19 cellular contexts compared by ENCODE assay signal in genomic region chr9:76676857-76677256, GRCh38.
DNase-seq lines count a peak whose midpoint lies in the region; ATAC-seq, FAIRE-seq and TF ChIP-seq lines count a peak whose summit lies in the region.
"Had no signal": no experiment of that assay in that cellular context is flagged by ENCODE, and none has a peak within 500 bp of the region (broad histone marks: within the 10 kb centered on the region; RNA-seq: fewer than 3 reads in every experiment).

No MANE protein-coding gene starts in this region.

- no peak for TF ChIP-seq POLR2A in endothelial cell of umbilical vein (IDR thresholded peaks at IDR 0.05; ENCODE audit: low read depth, low read length)

- no peak for TF ChIP-seq CTCF in endothelial cell of umbilical vein (IDR thresholded peaks at IDR 0.05; ENCODE audit: extremely low read depth in 1 of 2, insufficient read depth in 1 of 2, low read depth in 1 of 2, low read length in 2 of 2)

- H3K36me3 Mint-ChIP-seq in activated CD8-positive, alpha-beta memory T cell treated with anti-CD3 and anti-CD28 coated beads, Interleukin-2, amount 10 ng/mL, durations not matched to agents 7 days and 5 days: no peaks in the 10 kb centered on the region
- H3K36me3 Mint-ChIP-seq in activated T-helper 17 cell treated with anti-CD3 and anti-CD28 coated beads, Interleukin-2, amount 50 U/mL, for 72 hours (ENCODE audit: low read depth): no peaks in the 10 kb centered on the region
- H3K36me3 Mint-ChIP-seq: memory B cell; natural killer cell treated with Interleukin-12 subunit alpha and Interleukin-12 subunit beta and Interleukin-15 and Interleukin-18, amount 100 ng/mL, for 72 hours had no signal

- BruUV-seq in endothelial cell of umbilical vein (replicated peaks; lab: Mats Ljungman, UMichigan): no TSS peak

- no peaks in the 10 kb centered on the region for H3K79me2 ChIP-seq in endothelial cell of umbilical vein (ENCODE audit: control insufficient read depth, insufficient read depth, low read length)

- H3K9me3 Mint-ChIP-seq in activated CD8-positive, alpha-beta memory T cell treated with anti-CD3 and anti-CD28 coated beads, Interleukin-2, amount 10 ng/mL, durations not matched to agents 7 days and 5 days (ENCODE audit: low read depth): no peaks in the 10 kb centered on the region
- H3K9me3 Mint-ChIP-seq in activated T-helper 17 cell treated with anti-CD3 and anti-CD28 coated beads, Interleukin-2, amount 50 U/mL, for 72 hours: no peaks in the 10 kb centered on the region
- H3K9me3 Mint-ChIP-seq: natural killer cell treated with Interleukin-12 subunit alpha and Interleukin-12 subunit beta and Interleukin-15 and Interleukin-18, amount 100 ng/mL, for 72 hours; stimulated activated naive CD8-positive, alpha-beta T cell treated with anti-CD3 and anti-CD28 coated beads, Interleukin-15, Interleukin-2, amounts not matched to agents 100 ng/mL and 50 ng/mL, for 24 hours had no signal

- ATAC-seq in activated CD8-positive, alpha-beta memory T cell treated with anti-CD3 and anti-CD28 coated beads, Interleukin-2, amount 10 ng/mL, durations not matched to agents 7 days and 5 days: no peak
- no peak for ATAC-seq in activated T-helper 17 cell treated with anti-CD3 and anti-CD28 coated beads, Interleukin-2, amount 50 U/mL, for 72 hours (replicated peaks)
- no peak for ATAC-seq in GM19455 (IDR thresholded peaks at IDR 0.05; ENCODE audit: unreplicated experiment)
- ATAC-seq: foreskin keratinocyte; natural killer cell treated with Interleukin-12 subunit alpha and Interleukin-12 subunit beta and Interleukin-15 and Interleukin-18, amount 100 ng/mL, for 72 hours had no signal

- intact Hi-C loops in endothelial cell of umbilical vein (cut with micrococcal nuclease): loop anchor here (1.0 to 2.0 kb wide), 5 partner anchors 11 to 40 kb away; no protein-coding TSS in a partner anchor

- H3K4me2 ChIP-seq in endothelial cell of umbilical vein (ENCODE audit: insufficient read depth, low read length): peak overlapping the region; percentile 92

- H3K4me3 ChIP-seq in endothelial cell of umbilical vein (replicated peaks in 1 of 3; ENCODE audit: insufficient read depth in 1 of 3, low read depth in 1 of 3, low read length in 3 of 3): peak overlapping the region in 1 of 3 experiments; percentile 46
- H3K4me3 ChIP-seq: coronary artery, sigmoid colon, tibial nerve had no signal

- no peaks in the 10 kb centered on the region for H3K27me3 ChIP-seq in endothelial cell of umbilical vein (ENCODE audit: control insufficient read depth in 2 of 2, insufficient read depth in 2 of 2, low read length in 2 of 2)
- H3K27me3 ChIP-seq: foreskin keratinocyte, sigmoid colon, tibial nerve had no signal

- no peak overlapping the region for H3K4me3 Mint-ChIP-seq in activated CD8-positive, alpha-beta memory T cell treated with anti-CD3 and anti-CD28 coated beads, Interleukin-2, amount 10 ng/mL, durations not matched to agents 7 days and 5 days
- H3K4me3 Mint-ChIP-seq in activated T-helper 17 cell treated with anti-CD3 and anti-CD28 coated beads, Interleukin-2, amount 50 U/mL, for 72 hours: no peak overlapping the region
- H3K4me3 Mint-ChIP-seq: memory B cell; natural killer cell treated with Interleukin-12 subunit alpha and Interleukin-12 subunit beta and Interleukin-15 and Interleukin-18, amount 100 ng/mL, for 72 hours; stimulated activated naive CD8-positive, alpha-beta T cell treated with anti-CD3 and anti-CD28 coated beads, Interleukin-15, Interleukin-2, amounts not matched to agents 100 ng/mL and 50 ng/mL, for 24 hours had no signal

- H3K9me1 ChIP-seq in endothelial cell of umbilical vein (replicated peaks; ENCODE audit: control insufficient read depth, extremely low read depth, insufficient read depth, low read length): no peaks in the 10 kb centered on the region

- dilution Hi-C loops in endothelial cell of umbilical vein (cut with MboI; ENCODE audit: extremely low pct_ligation_motif_present, low sequenced_read_pairs): no loop called here

- peak overlapping the region; percentile 96 for H3K27ac ChIP-seq in endothelial cell of umbilical vein (ENCODE audit: insufficient read depth, low read depth, low read length)
- H3K27ac ChIP-seq: foreskin keratinocyte, tibial nerve had no signal

- H3K27ac Mint-ChIP-seq in activated CD8-positive, alpha-beta memory T cell treated with anti-CD3 and anti-CD28 coated beads, Interleukin-2, amount 10 ng/mL, durations not matched to agents 7 days and 5 days: no peak overlapping the region
- H3K27ac Mint-ChIP-seq in activated T-helper 17 cell treated with anti-CD3 and anti-CD28 coated beads, Interleukin-2, amount 50 U/mL, for 72 hours: no peak overlapping the region
- H3K27ac Mint-ChIP-seq: memory B cell; natural killer cell treated with Interleukin-12 subunit alpha and Interleukin-12 subunit beta and Interleukin-15 and Interleukin-18, amount 100 ng/mL, for 72 hours; stimulated activated naive CD8-positive, alpha-beta T cell treated with anti-CD3 and anti-CD28 coated beads, Interleukin-15, Interleukin-2, amounts not matched to agents 100 ng/mL and 50 ng/mL, for 24 hours had no signal

- H3K9me3 ChIP-seq in endothelial cell of umbilical vein (replicated peaks; ENCODE audit: control insufficient read depth, insufficient read depth, low read length): no peaks in the 10 kb centered on the region
- H3K9me3 ChIP-seq: sigmoid colon had no signal

- no peak for FAIRE-seq in endothelial cell of umbilical vein (lab: Jason Lieb, UNC)

- no peaks in the 10 kb centered on the region for H3K27me3 Mint-ChIP-seq in activated CD8-positive, alpha-beta memory T cell treated with anti-CD3 and anti-CD28 coated beads, Interleukin-2, amount 10 ng/mL, durations not matched to agents 7 days and 5 days
- no peaks in the 10 kb centered on the region for H3K27me3 Mint-ChIP-seq in activated T-helper 17 cell treated with anti-CD3 and anti-CD28 coated beads, Interleukin-2, amount 50 U/mL, for 72 hours
- H3K27me3 Mint-ChIP-seq: memory B cell; stimulated activated naive CD8-positive, alpha-beta T cell treated with anti-CD3 and anti-CD28 coated beads, Interleukin-15, Interleukin-2, amounts not matched to agents 100 ng/mL and 50 ng/mL, for 24 hours had no signal

- DNase-seq in COR-L47 (lab: John Stamatoyannopoulos, UW): peak; percentile 71
- peak; percentile 79 for DNase-seq in NCI-H1092 treated with DMSO at 0.1 percent for 48 hours (lab: John Stamatoyannopoulos, UW)
- DNase-seq in NCI-H774 (lab: John Stamatoyannopoulos, UW): peak; percentile 14
- DNase-seq in endothelial cell of umbilical vein (ENCODE audit: low read depth, low spot score): peak; percentile 30
- DNase-seq in activated CD8-positive, alpha-beta memory T cell treated with anti-CD3 and anti-CD28 coated beads, Interleukin-2, amount 10 ng/mL, durations not matched to agents 7 days and 5 days: no peak
- DNase-seq in amniotic stem cell (lab: John Stamatoyannopoulos, UW): no peak
- DNase-seq: activated CD4-positive, alpha-beta T cell treated with anti-CD3 and anti-CD28 coated beads for 48 hours; activated effector memory CD4-positive, alpha-beta T cell treated with Interleukin-2 at 50 U/mL for 16 hours; foreskin keratinocyte; NCI-H187; RPMI8226; sigmoid colon had no signal

- no peaks in the 10 kb centered on the region for H3K36me3 ChIP-seq in endothelial cell of umbilical vein (ENCODE audit: control insufficient read depth in 2 of 2, extremely low read depth in 1 of 2, insufficient read depth in 2 of 2, low read length in 2 of 2)
- H3K36me3 ChIP-seq: sigmoid colon, tibial nerve had no signal

- no peak overlapping the region for H2AFZ ChIP-seq in endothelial cell of umbilical vein (ENCODE audit: low read depth, low read length)

- POLR2A ChIA-PET in endothelial cell of umbilical vein (lab: Charles Lee): interaction anchor here (1.2 kb wide), 1 partner anchor 218 kb away, joined by 3 read pairs; the partner anchor contains the start of gene GCNT1

- peak overlapping the region; percentile 87 for H3K9ac ChIP-seq in endothelial cell of umbilical vein (replicated peaks; ENCODE audit: extremely low read depth, insufficient read depth, low read length)

- CTCF ChIA-PET in endothelial cell of umbilical vein (lab: Charles Lee): interaction anchor here (1.3 to 2.6 kb wide), 11 partner anchors 9 to 282 kb away, joined by 3 to 20 read pairs (median 8); partner anchors contain the start of gene RFK
- CTCF ChIA-PET in activated CD8-positive, alpha-beta memory T cell treated with anti-CD3 and anti-CD28 coated beads, Interleukin-2, amount 10 ng/mL, durations not matched to agents 7 days and 5 days (lab: Charles Lee): interaction anchor here (0.8 kb wide), 1 partner anchor 18 kb away, joined by 3 read pairs; no protein-coding TSS in a partner anchor

- H3K4me1 Mint-ChIP-seq in activated CD8-positive, alpha-beta memory T cell treated with anti-CD3 and anti-CD28 coated beads, Interleukin-2, amount 10 ng/mL, durations not matched to agents 7 days and 5 days: peaks cover 8% of the 10 kb centered on the region
- no peaks in the 10 kb centered on the region for H3K4me1 Mint-ChIP-seq in activated T-helper 17 cell treated with anti-CD3 and anti-CD28 coated beads, Interleukin-2, amount 50 U/mL, for 72 hours
- H3K4me1 Mint-ChIP-seq: memory B cell had no signal

- H3K4me1 ChIP-seq in endothelial cell of umbilical vein (ENCODE audit: control insufficient read depth, extremely low read depth, insufficient read depth, low read length): peaks cover 22% of the 10 kb centered on the region
- H3K4me1 ChIP-seq: foreskin keratinocyte, tibial nerve had no signal

- H4K20me1 ChIP-seq in endothelial cell of umbilical vein (replicated peaks; ENCODE audit: control insufficient read depth, extremely low read depth, insufficient read depth, low read length): no peaks in the 10 kb centered on the region

TF ChIP-seq in endothelial cell of umbilical vein, 7 proteins besides CTCF, POLR2A, EP300 and RAD21:
- TF ChIP-seq MYC (IDR thresholded peaks at IDR 0.05; ENCODE audit: low read depth, low read length) (no peak), JUN (IDR thresholded peaks at IDR 0.05; ENCODE audit: borderline replicate concordance, insufficient read depth, insufficient read length, low read depth) (no peak), EZH2 (IDR thresholded peaks at IDR 0.05; ENCODE audit: borderline replicate concordance, low read depth, low read length, severe bottlenecking) (no peak), GATA2 (IDR thresholded peaks at IDR 0.05; ENCODE audit: insufficient read depth, insufficient read length, low read depth, low read length) (no peak), POLR2AphosphoS5 (IDR thresholded peaks at IDR 0.05; ENCODE audit: insufficient read depth, low read depth, low read length) (no peak), FOS (IDR thresholded peaks at IDR 0.05; ENCODE audit: borderline replicate concordance, insufficient read depth, low read length) (no peak), MAX (IDR thresholded peaks at IDR 0.05; ENCODE audit: insufficient read depth, insufficient read length) (no peak)

Comparison
In these comparisons a context has a peak if more than half of its experiments do, and no peak if none do; other contexts are left out.
1. DNase-seq: peak in COR-L47 (single experiment), NCI-H1092 treated with DMSO at 0.1 percent for 48 hours (single experiment), NCI-H774 (single experiment) and endothelial cell of umbilical vein (single experiment); none in activated CD8-positive, alpha-beta memory T cell treated with anti-CD3 and anti-CD28 coated beads, Interleukin-2, amount 10 ng/mL, durations not matched to agents 7 days and 5 days (single experiment) and amniotic stem cell (single experiment).